Comparison of ENCODE assay signal across 14 cellular contexts in the genomic region with DNA sequence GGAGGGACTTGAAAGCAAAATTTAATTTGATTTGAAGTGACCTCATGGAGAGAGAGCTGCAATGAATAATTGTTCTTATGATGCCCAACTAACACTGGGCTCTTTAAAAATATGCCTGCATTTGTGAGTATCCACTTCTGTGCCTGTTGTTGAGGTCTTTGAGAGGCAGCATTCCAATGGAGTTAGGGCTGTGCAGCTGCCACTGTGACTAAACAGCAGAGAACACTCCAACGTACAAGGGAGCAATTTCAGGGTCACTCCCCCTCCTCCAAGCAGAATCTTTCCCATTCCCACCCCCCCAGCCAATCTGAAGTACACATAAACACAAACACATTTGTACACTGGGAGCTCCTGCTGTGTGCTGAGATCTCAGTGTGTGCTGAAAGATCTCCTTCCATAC. TPM values are rescaled to one million over a fixed set of nuclear protein-coding genes. Genes with fewer than 3 reads are reported as not detected.
A peak's percentile ranks its signal among the peaks of the same experiment; 100 is the strongest.
DNase-seq lines count a peak whose midpoint lies in the region; ATAC-seq and TF ChIP-seq lines count a peak whose summit lies in the region.
"Had no signal": no experiment of that assay in that cellular context is flagged by ENCODE, and none has a peak within 500 bp of the region (broad histone marks: within the 10 kb centered on the region; RNA-seq: fewer than 3 reads in every experiment).

No MANE protein-coding gene starts in this region.

- H3K9me3 ChIP-seq in left lung: no peaks in the 10 kb centered on the region
- H3K9me3 ChIP-seq in spleen: no peaks in the 10 kb centered on the region
- H3K9me3 ChIP-seq in gastroesophageal sphincter: no peaks in the 10 kb centered on the region
- H3K9me3 ChIP-seq in Karpas-422 (ENCODE audit: low read length): no peaks in the 10 kb centered on the region

- 63 to 68% (median 63%) methylated on average over 1 of the region's 1 CpG for WGBS in spleen, 5 donors
- WGBS in gastroesophageal sphincter (ENCODE audit: low coverage in 1 of 2), 2 donors: 60 to 63% methylated on average over 1 of the region's 1 CpG

- no peak for TF ChIP-seq CTCF in left lung (IDR thresholded peaks at IDR 0.05)
- TF ChIP-seq CTCF in spleen (IDR thresholded peaks at IDR 0.05 in 8 of 11, conservative IDR thresholded peaks at IDR 0.05 in 3 of 11): no peak
- no peak for TF ChIP-seq CTCF in gastroesophageal sphincter (IDR thresholded peaks at IDR 0.05)

- no peaks in the 10 kb centered on the region for H4K20me1 ChIP-seq in Karpas-422 (ENCODE audit: insufficient read depth, low read depth, low read length)

- TF ChIP-seq EP300 in gastroesophageal sphincter (IDR thresholded peaks at IDR 0.05): no peak

- ATAC-seq in left lung: peak; percentile 85
- no peak for ATAC-seq in gastroesophageal sphincter

- H3K4me1 ChIP-seq in left lung: peaks cover 0 to 41% of the 10 kb centered on the region in 2 donors
- peaks cover 0 to 38% (median 11%) of the 10 kb centered on the region in 6 donors for H3K4me1 ChIP-seq in spleen
- no peaks in the 10 kb centered on the region for H3K4me1 ChIP-seq in gastroesophageal sphincter
- H3K4me1 ChIP-seq in Karpas-422 (ENCODE audit: low read length): no peaks in the 10 kb centered on the region

- H2AFZ ChIP-seq in Karpas-422 (ENCODE audit: low read length): no peak overlapping the region

- H3K4me3 ChIP-seq in left lung (no peak overlapping the region), spleen (no peak overlapping the region), gastroesophageal sphincter (no peak overlapping the region), Karpas-422 (ENCODE audit: low read length) (no peak overlapping the region)

- H3K36me3 ChIP-seq in left lung (no peaks in the 10 kb centered on the region), spleen (no peaks in the 10 kb centered on the region), gastroesophageal sphincter (no peaks in the 10 kb centered on the region), Karpas-422 (ENCODE audit: insufficient read depth, low read length) (no peaks in the 10 kb centered on the region)

- peak; percentile 50 for DNase-seq in M059J (ENCODE audit: low read depth)
- DNase-seq in astrocyte of the hippocampus (ENCODE audit: low read depth, low spot score): peak; percentile 63
- DNase-seq in left lung: no peak
- no peak for DNase-seq in spleen
- DNase-seq in NCI-H2029 treated with DMSO at 0.1 percent for 48 hours (lab: John Stamatoyannopoulos, UW): no peak
- DNase-seq in Karpas-422: no peak
- DNase-seq: activated CD8-positive, alpha-beta memory T cell treated with anti-CD3 and anti-CD28 coated beads, Interleukin-2, amount 50 U/mL, for 48 hours; CD4-positive, CD25-positive, alpha-beta regulatory T cell; DMS79 treated with DMSO at 0.1 percent for 48 hours; KBM-7; NCI-H146; NCI-H526; stimulated activated CD4-positive, alpha-beta T cell treated with anti-CD3 and anti-CD28 coated beads, Interleukin-2, amount 100 ng/mL, for 48 hours had no signal

- H3K27me3 ChIP-seq in left lung (no peaks in the 10 kb centered on the region), spleen (replicated peaks in 1 of 7) (no peaks in the 10 kb centered on the region), gastroesophageal sphincter (no peaks in the 10 kb centered on the region), Karpas-422 (ENCODE audit: low read length) (no peaks in the 10 kb centered on the region)

- H3K9me2 ChIP-seq in Karpas-422 (replicated peaks; ENCODE audit: insufficient read depth, low read length): no peaks in the 10 kb centered on the region

- H3K79me2 ChIP-seq in Karpas-422 (ENCODE audit: low read length): no peaks in the 10 kb centered on the region

- no peak overlapping the region for H3K9ac ChIP-seq in Karpas-422 (ENCODE audit: low read length)

- H3K4me2 ChIP-seq in Karpas-422 (ENCODE audit: low read depth, low read length, poor library complexity, severe bottlenecking): no peak overlapping the region

- H3K27ac ChIP-seq in left lung: peak overlapping the region; percentile 59 to 64
- H3K27ac ChIP-seq in spleen: peak overlapping the region in 6 of 8 donors; percentile 2 to 75 (median 60)
- peak overlapping the region in 1 of 4 donors; percentile 20 for H3K27ac ChIP-seq in gastroesophageal sphincter
- no peak overlapping the region for H3K27ac ChIP-seq in Karpas-422 (ENCODE audit: low read length)

- no peak for TF ChIP-seq POLR2A in spleen (IDR thresholded peaks at IDR 0.05)
- no peak for TF ChIP-seq POLR2A in gastroesophageal sphincter (IDR thresholded peaks at IDR 0.05)

- intact Hi-C loops in left lung (cut with DNase I) (no loop called here), spleen (cut with DNase I; ENCODE audit: low total_unique reads) (no loop called here)

RNA-seq across cellular contexts. Expression of gene GSAP, which starts 28.0 kb away (rescaled TPM):
- 4.4 and 6.9 TPM in 2 replicates for total RNA-seq in M059J (2014; rRNA removed; shearing (Covaris generic))
- total RNA-seq in left lung (10 to 100 TPM; 40.9 to 45.4 TPM), spleen (10 to 100 TPM; 54.5 to 96.5 (median 86.2) TPM), gastroesophageal sphincter (10 to 100 TPM; 12.8 to 23.7 (median 15.5) TPM)
- 10 to 100 TPM; 35.9 to 63.6 (median 49.6) TPM for polyA plus RNA-seq in spleen
- total RNA-seq in Karpas-422 (2014; rRNA removed; shearing (Covaris generic); ENCODE audit: low replicate concordance): 1.3 and 7.1 TPM in 2 replicates

Comparison
In these comparisons a context has a peak if more than half of its experiments do, and no peak if none do; other contexts are left out.
1. DNase-seq: peak in M059J (single experiment) and astrocyte of the hippocampus (single experiment); none in left lung (0 of 2), spleen (single experiment), NCI-H2029 treated with DMSO at 0.1 percent for 48 hours (single experiment) and Karpas-422 (single experiment).